ENCODE assay signal across 8 cellular contexts in the genomic region with DNA sequence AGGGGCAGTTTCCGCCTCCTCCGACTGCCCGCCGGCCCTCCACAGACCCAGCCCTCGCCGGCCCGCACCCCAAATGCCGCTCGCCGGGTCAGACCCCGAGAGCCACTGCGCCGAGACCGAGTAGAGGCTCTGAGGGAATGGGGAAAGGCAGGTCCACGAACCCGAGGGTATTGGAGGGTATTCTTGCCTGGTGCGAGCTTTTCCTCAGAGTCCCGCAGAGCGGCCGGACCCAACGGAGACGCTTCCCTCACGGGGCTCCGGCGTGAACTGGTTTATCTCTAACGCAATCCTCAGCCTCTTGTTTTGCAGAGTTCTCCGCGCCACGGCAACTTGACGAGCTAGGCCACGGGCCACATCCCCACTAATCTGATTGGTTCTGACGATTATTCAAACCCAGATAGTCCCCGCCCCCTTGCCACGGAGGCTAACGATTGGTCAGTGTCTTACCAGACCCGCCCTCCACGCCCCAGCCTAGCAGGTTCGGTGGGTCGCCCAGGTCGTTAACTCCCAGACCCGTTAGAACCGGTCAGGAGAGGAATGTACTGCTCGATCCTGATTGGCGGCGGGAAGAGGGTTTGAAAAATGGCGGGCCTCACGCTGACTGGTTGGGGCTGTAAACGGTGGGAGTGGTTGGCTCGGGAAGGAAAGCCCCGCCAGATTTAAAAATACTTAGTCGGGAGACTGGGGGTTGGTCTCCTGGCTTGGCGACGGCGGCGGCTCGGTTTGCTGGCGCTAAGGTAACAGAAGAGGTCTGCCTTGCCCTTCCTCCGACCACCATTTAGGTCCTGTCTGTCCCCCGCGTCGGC. TPM values are rescaled to one million over a fixed set of nuclear protein-coding genes. Genes with fewer than 3 reads are reported as not detected.
DNase-seq lines count a peak whose midpoint lies in the region; ATAC-seq and TF ChIP-seq lines count a peak whose summit lies in the region.

A gene (minus strand): TSS at position 274 of the 806 bp plus-strand sequence. CDS start 709 bp downstream, outside the sequence.

- H3K27ac Mint-ChIP-seq in CD14-positive monocyte = peak within 1 kb of the TSS; percentile 93 to 98 (median 96)

- ATAC-seq in GM19397 (IDR thresholded peaks at IDR 0.05; ENCODE audit: unreplicated experiment) = peak; percentile 92
- peak; percentile 93 for ATAC-seq in HG03571 (IDR thresholded peaks at IDR 0.05; ENCODE audit: unreplicated experiment)
- ATAC-seq in left lung = peak; percentile 93

- H3K4me3 ChIP-seq in left lung = peak within 1 kb of the TSS; percentile 66 to 84

- peak within 1 kb of the TSS; percentile 97 to 98 for H3K4me3 Mint-ChIP-seq in CD14-positive monocyte

- H3K27me3 ChIP-seq in left lung = no peaks in the 10 kb centered on the region

- peaks cover 0 to 28% of the 10 kb centered on the region in 2 donors for H3K4me1 ChIP-seq in left lung

- H3K27me3 Mint-ChIP-seq in CD14-positive monocyte (ENCODE audit: low read depth in 3 of 3) = peaks cover 0 to 4% (median 1%) of the 10 kb centered on the region in 3 donors

- H3K36me3 Mint-ChIP-seq in CD14-positive monocyte = peaks cover 10 to 27% of the 10 kb centered on the region in 2 donors

- H3K9me3 ChIP-seq in left lung = no peaks in the 10 kb centered on the region

- intact Hi-C loops in CD14-positive monocyte (cut with micrococcal nuclease) (loop anchor here (1.0 to 10.0 kb wide), 4 partner anchors 36 to 161 kb away; a partner anchor contains a TSS), left lung (cut with DNase I) (no loop called here)

- H3K36me3 ChIP-seq in left lung = peaks cover 0 to 10% of the 10 kb centered on the region in 2 donors

- DNase-seq in CD14-positive monocyte (ENCODE audit: low spot score) (peak; percentile 100), NCI-H82 (lab: John Stamatoyannopoulos, UW) (peak; percentile 100), dermis blood vessel endothelial cell (peak; percentile 100), left lung (peak; percentile 95 to 100)
- DNase-seq in activated CD4-positive, alpha-beta T cell treated with anti-CD3 and anti-CD28 coated beads, Interleukin-2, amount 50 U/mL, for 48 hours = peak; percentile 100
- peak; percentile 97 to 99 for DNase-seq in stimulated activated CD4-positive, alpha-beta T cell treated with anti-CD3 and anti-CD28 coated beads, Interleukin-2, amount 100 ng/mL, for 48 hours

- H3K4me1 Mint-ChIP-seq in CD14-positive monocyte = peaks cover 35% of the 10 kb centered on the region

- no peaks in the 10 kb centered on the region for H3K9me3 Mint-ChIP-seq in CD14-positive monocyte

- peak within 1 kb of the TSS; percentile 99 to 100 for H3K27ac ChIP-seq in left lung

- TF ChIP-seq CTCF in CD14-positive monocyte (IDR thresholded peaks at IDR 0.05) (no peak), left lung (IDR thresholded peaks at IDR 0.05) (no peak)

RNA-seq across cellular contexts. Expression of the gene that starts here (rescaled TPM):
- polyA plus RNA-seq in CD14-positive monocyte = 100 to 1,000 TPM; 248 to 299 TPM
- total RNA-seq in dermis blood vessel endothelial cell (90.9 and 215 TPM in 2 replicates), left lung (10 to 100 TPM; 47.7 TPM)

Comparison
In these comparisons a context has a peak if more than half of its experiments do, and no peak if none do; other contexts are left out.
1. Peak in every context shown above with its lines: DNase-seq, ATAC-seq, H3K4me3 ChIP-seq and H3K27ac ChIP-seq.
2. intact Hi-C loops: an anchor here in CD14-positive monocyte (1.0 to 10.0 kb wide); none called in left lung.